In genomic region chr3:12967751-12968209, GRCh38 we compare ENCODE assay signal across 8 cellular contexts.
DNase-seq lines count a peak whose midpoint lies in the region; ATAC-seq and TF ChIP-seq lines count a peak whose summit lies in the region.

No MANE protein-coding gene starts in this region.

- H3K27ac Mint-ChIP-seq in chondrocyte (ENCODE audit: unreplicated experiment) = no peak overlapping the region

- ATAC-seq in HG02588 (IDR thresholded peaks at IDR 0.05; ENCODE audit: unreplicated experiment) = peak; percentile 74

- peaks cover 72% of the 10 kb centered on the region for H3K4me1 Mint-ChIP-seq in chondrocyte (ENCODE audit: low read depth)

- peak overlapping the region; percentile 63 for H3K4me3 Mint-ChIP-seq in chondrocyte (ENCODE audit: unreplicated experiment)

- peak; percentile 77 for DNase-seq in GDM1 (lab: John Stamatoyannopoulos, UW)
- peak; percentile 5 for DNase-seq in NCI-H146 treated with DMSO at 0.1 percent for 48 hours (lab: John Stamatoyannopoulos, UW; ENCODE audit: unreplicated experiment)
- peak; percentile 85 to 90 for DNase-seq in activated CD4-positive, alpha-beta T cell treated with anti-CD3 and anti-CD28 coated beads for 4 hours
- DNase-seq in chondrocyte (ENCODE audit: low spot score) = no peak
- DNase-seq in kidney tubule cell (ENCODE audit: low spot score) = peak; percentile 91
- peak; percentile 78 to 83 for DNase-seq in stimulated activated CD4-positive, alpha-beta T cell treated with anti-CD3 and anti-CD28 coated beads, Interleukin-1b, Interleukin-23, amount 100 ng/mL, for 1 hour (ENCODE audit: low read depth in 2 of 2)
- DNase-seq in NCI-H2081 (lab: John Stamatoyannopoulos, UW) = no peak

- TF ChIP-seq CTCF in chondrocyte (IDR thresholded peaks at IDR 0.05) = no peak

- no peaks in the 10 kb centered on the region for H3K36me3 Mint-ChIP-seq in chondrocyte (ENCODE audit: low read depth)

- H3K9me3 Mint-ChIP-seq in chondrocyte (ENCODE audit: low read depth) = no peaks in the 10 kb centered on the region

- no peaks in the 10 kb centered on the region for H3K27me3 Mint-ChIP-seq in chondrocyte (ENCODE audit: low read depth)

Comparison
In these comparisons a context has a peak if more than half of its experiments do, and no peak if none do; other contexts are left out.
1. DNase-seq: peak in GDM1 (single experiment), NCI-H146 treated with DMSO at 0.1 percent for 48 hours (single experiment), activated CD4-positive, alpha-beta T cell treated with anti-CD3 and anti-CD28 coated beads for 4 hours (2 of 2), kidney tubule cell (single experiment) and stimulated activated CD4-positive, alpha-beta T cell treated with anti-CD3 and anti-CD28 coated beads, Interleukin-1b, Interleukin-23, amount 100 ng/mL, for 1 hour (2 of 2); none in chondrocyte (single experiment) and NCI-H2081 (0 of 2).